ENCODE assay signal across 8 cellular contexts in the genomic region with DNA sequence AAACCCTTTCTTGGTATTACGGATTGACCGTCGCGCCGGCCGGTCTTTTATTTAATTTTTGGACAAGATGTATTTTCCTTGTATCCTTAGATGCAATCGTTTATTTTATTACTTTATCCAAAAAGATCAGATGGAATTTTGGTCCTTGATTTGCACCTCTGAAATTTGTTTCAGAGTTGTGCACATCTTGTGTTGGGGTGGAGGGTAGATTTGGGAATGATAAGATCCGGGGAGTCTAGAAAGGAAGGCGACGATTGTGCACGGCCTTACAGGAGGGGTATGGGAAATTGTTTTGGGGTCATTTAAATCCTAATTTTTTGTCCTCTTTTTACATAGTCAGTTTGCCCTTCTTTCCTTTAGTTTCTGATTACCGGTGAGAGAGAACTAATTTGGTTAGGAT. TPM values are rescaled to one million over a fixed set of nuclear protein-coding genes. Genes with fewer than 3 reads are reported as not detected.
A peak's percentile ranks its signal among the peaks of the same experiment; 100 is the strongest.
DNase-seq lines count a peak whose midpoint lies in the region; ATAC-seq and TF ChIP-seq lines count a peak whose summit lies in the region.

No MANE protein-coding gene starts in this region.

- H3K27me3 ChIP-seq in SJCRH30, result no peaks in the 10 kb centered on the region
- H3K27me3 ChIP-seq in fibroblast of lung (ENCODE audit: control insufficient read depth, insufficient read depth, low read length), result no peaks in the 10 kb centered on the region
- no peaks in the 10 kb centered on the region for H3K27me3 ChIP-seq in psoas muscle (ENCODE audit: insufficient read depth in 3 of 3, low read length in 2 of 3)

- ATAC-seq in psoas muscle (no peak), HG03175 (IDR thresholded peaks at IDR 0.05; ENCODE audit: unreplicated experiment) (no peak), GM18502 (IDR thresholded peaks at IDR 0.05; ENCODE audit: poor library complexity, unreplicated experiment) (no peak)

- no peaks in the 10 kb centered on the region for H4K20me1 ChIP-seq in fibroblast of lung (ENCODE audit: control insufficient read depth, extremely low read depth, insufficient read depth, low read length)

- H3K9me3 ChIP-seq in SJCRH30 (replicated peaks) (no peaks in the 10 kb centered on the region), fibroblast of lung (ENCODE audit: control insufficient read depth, insufficient read depth, low read depth, low read length) (no peaks in the 10 kb centered on the region), psoas muscle (no peaks in the 10 kb centered on the region)

- H3K27ac ChIP-seq in SJCRH30, result no peak overlapping the region
- H3K27ac ChIP-seq in fibroblast of lung (ENCODE audit: insufficient read depth, low read length), result peak overlapping the region; percentile 70
- peak overlapping the region; percentile 99 for H3K27ac ChIP-seq in psoas muscle

- no peak for TF ChIP-seq CTCF in fibroblast of lung (conservative IDR thresholded peaks at IDR 0.05 in 1 of 2, IDR thresholded peaks at IDR 0.05 in 1 of 2; ENCODE audit: low read depth in 1 of 2, low read length in 2 of 2)
- no peak for TF ChIP-seq CTCF in psoas muscle (IDR thresholded peaks at IDR 0.05)

- peak overlapping the region; percentile 94 for H3K9ac ChIP-seq in fibroblast of lung (ENCODE audit: insufficient read depth, low read length)

- intact Hi-C loops in psoas muscle (cut with DNase I), result loop anchor here (5.0 kb wide), 3 partner anchors 42 to 122 kb away; no protein-coding TSS in a partner anchor

- H2AFZ ChIP-seq in fibroblast of lung (ENCODE audit: low read length), result no peak overlapping the region

- 0 out of 2 replicates have a peak, but pooled peaks cover 2% of the 10 kb centered on the region for H3K36me3 ChIP-seq in SJCRH30
- H3K36me3 ChIP-seq in fibroblast of lung (ENCODE audit: control insufficient read depth, insufficient read depth, low read length), result no peaks in the 10 kb centered on the region
- H3K36me3 ChIP-seq in psoas muscle (ENCODE audit: insufficient read depth in 1 of 2, low read depth in 1 of 2), result peaks cover 0 to 18% of the 10 kb centered on the region in 2 donors

- H3K4me3 ChIP-seq in GM08714 (ENCODE audit: low read length) (peak overlapping the region; percentile 81), SJCRH30 (peak overlapping the region; percentile 100), fibroblast of lung (replicated peaks in 1 of 4; ENCODE audit: control extremely low read depth in 1 of 4, insufficient read depth in 1 of 4, low read depth in 3 of 4, low read length in 4 of 4) (peak overlapping the region; percentile 80 to 99 (median 96)), psoas muscle (peak overlapping the region; percentile 99)

- H3K4me2 ChIP-seq in fibroblast of lung (ENCODE audit: extremely low read depth, insufficient read depth, low read length), result peak overlapping the region; percentile 79

- H3K4me1 ChIP-seq in SJCRH30 (no peaks in the 10 kb centered on the region), fibroblast of lung (ENCODE audit: control insufficient read depth, extremely low read depth, insufficient read depth, low read length) (peaks cover 5% of the 10 kb centered on the region), psoas muscle (peaks cover 35% of the 10 kb centered on the region)

- DNase-seq in SJCRH30 (peak in 1 of 2 experiments; percentile 7), fibroblast of lung (ENCODE audit: low read depth in 2 of 2) (no peak), psoas muscle (no peak), EL (no peak)
- DNase-seq in activated CD4-positive, alpha-beta T cell treated with anti-CD3 and anti-CD28 coated beads, Interleukin-2, amount 50 U/mL, for 4 hours, result no peak

- 0 to 1% (median 1%) methylated on average over 12 of the region's 12 CpGs for WGBS in psoas muscle, 3 donors

- peaks cover 62% of the 10 kb centered on the region for H3K79me2 ChIP-seq in fibroblast of lung (ENCODE audit: control insufficient read depth, insufficient read depth, low read length)

RNA-seq across cellular contexts. Expression of a gene that starts 1.4 kb away (rescaled TPM):
- total RNA-seq in SJCRH30 (2014; rRNA removed; shearing (Covaris generic)), result 32.2 and 33.7 TPM in 2 replicates
- total RNA-seq in fibroblast of lung (33.1 and 42.6 TPM in 2 replicates), psoas muscle (10 to 100 TPM; 51.1 to 61.4 (median 54.5) TPM)
- polyA plus RNA-seq in fibroblast of lung (36.4 and 39.2 TPM in 2 replicates), psoas muscle (10 to 100 TPM; 26.6 to 67.9 (median 28.0) TPM)
- 28.7 and 29.9 TPM in 2 replicates for polyA plus RNA-seq in fibroblast of lung (2012)
- polyA minus RNA-seq in fibroblast of lung (ENCODE audit: low replicate concordance), result 92.0 and 105 TPM in 2 replicates
